In genomic region chr12:52925717-52926595, GRCh38 we compare ENCODE assay signal across 12 cellular contexts. TPM values are rescaled to one million over a fixed set of nuclear protein-coding genes. Genes with fewer than 3 reads are reported as not detected.
DNase-seq lines count a peak whose midpoint lies in the region; ATAC-seq and TF ChIP-seq lines count a peak whose summit lies in the region.
"Had no signal": no experiment of that assay in that cellular context is flagged by ENCODE, and none has a peak within 500 bp of the region (broad histone marks: within the 10 kb centered on the region; RNA-seq: fewer than 3 reads in every experiment).

No MANE protein-coding gene starts in this region.

- no peak overlapping the region for H3K27ac Mint-ChIP-seq in CD4-positive, alpha-beta memory T cell
- H3K27ac Mint-ChIP-seq: natural killer cell treated with Interleukin-12 subunit alpha and Interleukin-12 subunit beta and Interleukin-15 and Interleukin-18, amount 100 ng/mL, for 72 hours had no signal

- POLR2A ChIA-PET in HCT116 (lab: Charles Lee): interaction anchor here (0.7 to 14.5 kb wide), 14 partner anchors 8 to 778 kb away, joined by 3 to 262 read pairs (median 5); partner anchors contain the start of genes KRT18 and KRT8
- POLR2A ChIA-PET in CD4-positive, alpha-beta memory T cell (lab: Charles Lee; ENCODE audit: partially characterized antibody): interaction anchor here (0.8 kb wide), 1 partner anchor 12 kb away, joined by 3 read pairs; no protein-coding TSS in a partner anchor

- no CpG with 5 or more reads among the region's 7 CpGs for WGBS in neuronal stem cell (ENCODE audit: extremely low coverage in 2 of 2, insufficient read length in 2 of 2, insufficient replicate concordance in 1 of 2), 2 donors

- H3K36me3 Mint-ChIP-seq in CD4-positive, alpha-beta memory T cell: no peaks in the 10 kb centered on the region
- H3K36me3 Mint-ChIP-seq: natural killer cell treated with Interleukin-12 subunit alpha and Interleukin-12 subunit beta and Interleukin-15 and Interleukin-18, amount 100 ng/mL, for 72 hours had no signal

- H3K27me3 ChIP-seq in HCT116 (ENCODE audit: insufficient read depth, low read length) (no peaks in the 10 kb centered on the region), duodenal mucosa (ENCODE audit: control insufficient read depth in 1 of 2, insufficient read depth in 2 of 2, low read length in 2 of 2) (no peaks in the 10 kb centered on the region), neuronal stem cell (ENCODE audit: control insufficient read depth in 3 of 3, insufficient read depth in 3 of 3, low read depth in 1 of 3, low read length in 3 of 3) (no peaks in the 10 kb centered on the region)
- no peaks in the 10 kb centered on the region for H3K27me3 ChIP-seq in CD4-positive, alpha-beta memory T cell (ENCODE audit: insufficient read depth, low read length)

- peak overlapping the region; percentile 51 for H2AK5ac ChIP-seq in neuronal stem cell (ENCODE audit: low read depth, low read length)

- no peak overlapping the region for H4K8ac ChIP-seq in neuronal stem cell (ENCODE audit: low read depth, low read length)

- intact Hi-C loops in HCT116 (cut with micrococcal nuclease): no loop called here
- intact Hi-C loops in CD4-positive, alpha-beta memory T cell (cut with micrococcal nuclease): no loop called here

- H4K91ac ChIP-seq in neuronal stem cell (ENCODE audit: low read depth, low read length, poor library complexity): peak overlapping the region; percentile 50

- no peak overlapping the region for H3K4me3 Mint-ChIP-seq in CD4-positive, alpha-beta memory T cell
- H3K4me3 Mint-ChIP-seq: natural killer cell treated with Interleukin-12 subunit alpha and Interleukin-12 subunit beta and Interleukin-15 and Interleukin-18, amount 100 ng/mL, for 72 hours had no signal

- H3K27me3 Mint-ChIP-seq in CD4-positive, alpha-beta memory T cell: peaks cover 5 to 11% of the 10 kb centered on the region in 2 donors

- CTCF ChIA-PET in HCT116 (lab: Charles Lee): interaction anchor here (1.1 to 3.3 kb wide), 8 partner anchors 10 to 54 kb away, joined by 3 to 17 read pairs (median 6); partner anchors contain the start of gene KRT8
- CTCF ChIA-PET in CD4-positive, alpha-beta memory T cell (lab: Charles Lee; ENCODE audit: partially characterized antibody): interaction anchor here (1.0 kb wide), 1 partner anchor 55 kb away, joined by 4 read pairs; no protein-coding TSS in a partner anchor

- no peak for TF ChIP-seq POLR2A in HCT116 (IDR thresholded peaks at IDR 0.05; ENCODE audit: borderline replicate concordance, extremely low read depth, insufficient read depth, insufficient read length)

- H2AFZ ChIP-seq in HCT116 (ENCODE audit: low read depth, low read length, poor library complexity, severe bottlenecking): no peak overlapping the region
- peak overlapping the region; percentile 35 for H2AFZ ChIP-seq in neuronal stem cell (ENCODE audit: low read length)

- no peak overlapping the region for H3K4ac ChIP-seq in neuronal stem cell (ENCODE audit: low read length)

- no peak for TF ChIP-seq RAD21 in HCT116 (IDR thresholded peaks at IDR 0.05; ENCODE audit: low read depth)

- H3K27ac ChIP-seq in HCT116 (ENCODE audit: low read depth, low read length) (peak overlapping the region; percentile 95), duodenal mucosa (ENCODE audit: low read depth, low read length) (peak overlapping the region; percentile 83), neuronal stem cell (replicated peaks; ENCODE audit: low read length) (no peak overlapping the region), substantia nigra (ENCODE audit: low read depth, low read length, poor library complexity, severe bottlenecking) (no peak overlapping the region)
- no peak overlapping the region for H3K27ac ChIP-seq in CD4-positive, alpha-beta memory T cell (ENCODE audit: low read depth, low read length)

- H3K4me3 ChIP-seq in HCT116 (replicated peaks in 1 of 2; ENCODE audit: low read depth in 1 of 2, low read length in 2 of 2) (peak overlapping the region; percentile 13 to 51), duodenal mucosa (ENCODE audit: low read depth in 1 of 2, low read length in 2 of 2) (peak overlapping the region; percentile 28 to 42), neuronal stem cell (ENCODE audit: low read length in 2 of 2) (no peak overlapping the region)
- no peak overlapping the region for H3K4me3 ChIP-seq in CD4-positive, alpha-beta memory T cell (ENCODE audit: low read length in 2 of 2)

- H3K9me3 ChIP-seq in HCT116 (ENCODE audit: control insufficient read depth in 1 of 2, insufficient read depth in 1 of 2, low read depth in 1 of 2, low read length in 2 of 2): no peaks in the 10 kb centered on the region
- H3K9me3 ChIP-seq in duodenal mucosa (ENCODE audit: control insufficient read depth in 1 of 2, low read length in 2 of 2): no peaks in the 10 kb centered on the region
- no peaks in the 10 kb centered on the region for H3K9me3 ChIP-seq in neuronal stem cell (replicated peaks in 1 of 2; ENCODE audit: control insufficient read depth in 2 of 2, insufficient read depth in 1 of 2, low read depth in 1 of 2, low read length in 2 of 2)
- no peaks in the 10 kb centered on the region for H3K9me3 ChIP-seq in CD4-positive, alpha-beta memory T cell (ENCODE audit: control insufficient read depth in 1 of 2, low read length in 2 of 2)

- no peaks in the 10 kb centered on the region for H4K20me1 ChIP-seq in HCT116 (ENCODE audit: insufficient read depth)

- H3K23ac ChIP-seq in neuronal stem cell (ENCODE audit: low read depth, low read length, poor library complexity): peak overlapping the region; percentile 11

- H3K4me1 ChIP-seq in HCT116 (ENCODE audit: control insufficient read depth in 1 of 2, insufficient read depth in 2 of 2, low read length in 2 of 2) (peaks cover 69 to 96% of the 10 kb centered on the region in 2 experiments), duodenal mucosa (ENCODE audit: control insufficient read depth in 1 of 2, insufficient read depth in 2 of 2, low read length in 2 of 2) (peaks cover 41 to 44% of the 10 kb centered on the region in 2 donors), neuronal stem cell (ENCODE audit: control insufficient read depth in 2 of 2, insufficient read depth in 1 of 2, low read depth in 1 of 2, low read length in 2 of 2) (peaks cover 5 to 34% of the 10 kb centered on the region in 2 donors)
- H3K4me1 ChIP-seq in CD4-positive, alpha-beta memory T cell (ENCODE audit: insufficient read depth, low read length): no peaks in the 10 kb centered on the region

- no peak for DNase-seq in HCT116 (ENCODE audit: low read depth, low spot score)
- DNase-seq in NCI-H345 (lab: John Stamatoyannopoulos, UW): peak; percentile 81
- DNase-seq in neuronal stem cell (ENCODE audit: low spot score): no peak
- no peak for DNase-seq in CD4-positive, alpha-beta memory T cell
- DNase-seq in substantia nigra (lab: John Stamatoyannopoulos, UW): no peak
- DNase-seq in effector CD4-positive, alpha-beta T cell: no peak
- DNase-seq: activated effector memory CD4-positive, alpha-beta T cell treated with Interleukin-2 at 50 U/mL for 16 hours; KBM-7; T-helper 2 cell had no signal

- no peak for TF ChIP-seq CTCF in HCT116 (IDR thresholded peaks at IDR 0.05 in 2 of 3, conservative IDR thresholded peaks at IDR 0.05 in 1 of 3; ENCODE audit: borderline replicate concordance in 1 of 3, insufficient read depth in 1 of 3, low read depth in 2 of 3, low read length in 2 of 3)

- no peak overlapping the region for H2BK12ac ChIP-seq in neuronal stem cell (ENCODE audit: low read length)

- peak overlapping the region; percentile 41 for H2BK15ac ChIP-seq in neuronal stem cell (ENCODE audit: low read length)

- H3K9ac ChIP-seq in HCT116 (ENCODE audit: low read length) (peak overlapping the region; percentile 74), duodenal mucosa (ENCODE audit: low read depth in 1 of 2, low read length in 2 of 2) (peak overlapping the region; percentile 58 to 74), neuronal stem cell (ENCODE audit: low read depth, low read length, poor library complexity) (peak overlapping the region; percentile 38)

- H3K4me2 ChIP-seq in HCT116 (ENCODE audit: low read length): peak overlapping the region; percentile 92
- H3K4me2 ChIP-seq in neuronal stem cell (ENCODE audit: insufficient read depth, low read length, poor library complexity, severe bottlenecking): no peak overlapping the region

- H3K4me1 Mint-ChIP-seq in CD4-positive, alpha-beta memory T cell: no peaks in the 10 kb centered on the region

- peak overlapping the region; percentile 66 for H3K18ac ChIP-seq in neuronal stem cell (ENCODE audit: low read length)

- ATAC-seq in HCT116 (peak; percentile 46), HG03565 (IDR thresholded peaks at IDR 0.05; ENCODE audit: unreplicated experiment) (no peak)
- ATAC-seq: natural killer cell treated with Interleukin-12 subunit alpha and Interleukin-12 subunit beta and Interleukin-15 and Interleukin-18, amount 100 ng/mL, for 72 hours had no signal

- H2BK5ac ChIP-seq in neuronal stem cell (ENCODE audit: low read length): peak overlapping the region; percentile 49

- TSS peak; percentile 70 for BruUV-seq in HCT116 (replicated peaks; lab: Mats Ljungman, UMichigan)

- H3K14ac ChIP-seq in neuronal stem cell (ENCODE audit: low read length): no peak overlapping the region

- H3K9me3 Mint-ChIP-seq in CD4-positive, alpha-beta memory T cell: no peaks in the 10 kb centered on the region
- H3K9me3 Mint-ChIP-seq: natural killer cell treated with Interleukin-12 subunit alpha and Interleukin-12 subunit beta and Interleukin-15 and Interleukin-18, amount 100 ng/mL, for 72 hours had no signal

- no peaks in the 10 kb centered on the region for H3K79me1 ChIP-seq in neuronal stem cell (ENCODE audit: low read depth, low read length)

- H3K36me3 ChIP-seq in HCT116 (ENCODE audit: control insufficient read depth in 1 of 2, insufficient read depth in 2 of 2, low read length in 2 of 2) (no peaks in the 10 kb centered on the region), duodenal mucosa (ENCODE audit: control insufficient read depth in 1 of 2, insufficient read depth in 2 of 2, low read length in 2 of 2) (no peaks in the 10 kb centered on the region), neuronal stem cell (replicated peaks in 1 of 2; ENCODE audit: control insufficient read depth in 2 of 2, insufficient read depth in 2 of 2, low read length in 2 of 2) (no peaks in the 10 kb centered on the region)
- H3K36me3 ChIP-seq in CD4-positive, alpha-beta memory T cell (ENCODE audit: insufficient read depth, low read length): no peaks in the 10 kb centered on the region

- no peaks in the 10 kb centered on the region for H3K79me2 ChIP-seq in HCT116 (ENCODE audit: insufficient read depth, low read length)

- H2BK120ac ChIP-seq in neuronal stem cell (ENCODE audit: low read depth, low read length): peak overlapping the region; percentile 4

- RAD21 ChIA-PET in HCT116 (lab: Charles Lee; ENCODE audit: low non-redundant PET in 1 of 2, low total read pairs in 2 of 2, uncharacterized antibody in 2 of 2, unreplicated experiment in 2 of 2): interaction anchor here (0.8 to 3.9 kb wide), 8 partner anchors 12 to 55 kb away, joined by 3 to 28 read pairs (median 6); partner anchors contain the start of gene KRT8 (in 2 of the 2)

- H3K9me2 ChIP-seq in HCT116 (ENCODE audit: insufficient read depth): no peaks in the 10 kb centered on the region

RNA-seq across cellular contexts. Expression of gene KRT8, which starts 21.1 kb away (rescaled TPM):
- 1,655 TPM for total RNA-seq in HCT116 (2021; ENCODE audit: unreplicated experiment)
- polyA plus RNA-seq in HCT116 (2012): 1,805 and 2,066 TPM in 2 replicates
- polyA plus RNA-seq in neuronal stem cell (2013, experiment 1 of 2): 179 TPM
- 174 TPM for polyA plus RNA-seq in neuronal stem cell (2013, experiment 2 of 2)
- total RNA-seq in CD4-positive, alpha-beta memory T cell: under 1 TPM; 0.29 to 0.91 TPM
- 1 to 10 TPM in 1 of 2 donors, under 1 TPM in 1; 0.36 to 1.1 TPM for polyA plus RNA-seq in CD4-positive, alpha-beta memory T cell

RNA-seq across cellular contexts. Expression of gene KRT18, which starts 23.0 kb away (rescaled TPM):
- 1,229 TPM for total RNA-seq in HCT116 (2021; ENCODE audit: unreplicated experiment)
- polyA plus RNA-seq in HCT116 (2012): 1,596 and 1,648 TPM in 2 replicates
- polyA plus RNA-seq in neuronal stem cell (2013, experiment 1 of 2): 80.9 TPM
- polyA plus RNA-seq in neuronal stem cell (2013, experiment 2 of 2): 82.5 TPM
- total RNA-seq in CD4-positive, alpha-beta memory T cell: 1 to 10 TPM; 7.4 TPM
- polyA plus RNA-seq in CD4-positive, alpha-beta memory T cell: 1 to 10 TPM; 4.2 to 6.2 TPM

Comparison
In these comparisons a context has a peak if more than half of its experiments do, and no peak if none do; other contexts are left out.
1. H3K27ac ChIP-seq: peak in HCT116 (single experiment) and duodenal mucosa (single experiment); none in neuronal stem cell (single experiment), CD4-positive, alpha-beta memory T cell (single experiment) and substantia nigra (single experiment).
2. H3K4me3 ChIP-seq: peak in HCT116 (2 of 2) and duodenal mucosa (2 of 2); none in neuronal stem cell (0 of 2) and CD4-positive, alpha-beta memory T cell (0 of 2).
3. RNA of gene KRT8, which starts 21.1 kb away (total RNA-seq): 1,655 TPM in HCT116 (single experiment); 0.29 to 0.91 TPM in CD4-positive, alpha-beta memory T cell; every median in the first group is over 100 times any median in the second.
4. RNA of gene KRT18, which starts 23.0 kb away (total RNA-seq): 1,229 TPM in HCT116 (single experiment); 7.4 TPM in CD4-positive, alpha-beta memory T cell; every median in the first group is over 100 times any median in the second.
5. Peak in every context shown above with its lines, with median percentiles within 50 percentile points of each other: H3K9ac ChIP-seq.